In genomic region chr14:68569546-68569908, GRCh38 we compare ENCODE assay signal across 12 cellular contexts.
DNase-seq lines count a peak whose midpoint lies in the region; ATAC-seq and TF ChIP-seq lines count a peak whose summit lies in the region.
"Had no signal": no experiment of that assay in that cellular context is flagged by ENCODE, and none has a peak within 500 bp of the region (broad histone marks: within the 10 kb centered on the region; RNA-seq: fewer than 3 reads in every experiment).

No MANE protein-coding gene starts in this region.

- H3K4me3 ChIP-seq in dorsolateral prefrontal cortex, result no peak overlapping the region
- H3K4me3 ChIP-seq in skeletal muscle tissue (ENCODE audit: low read length in 3 of 3), result no peak overlapping the region

- no peaks in the 10 kb centered on the region for H3K36me3 ChIP-seq in skeletal muscle tissue (ENCODE audit: control insufficient read depth in 3 of 3, insufficient read depth in 3 of 3, low read length in 3 of 3)

- H3K9me3 ChIP-seq in skeletal muscle tissue (ENCODE audit: control insufficient read depth in 3 of 3, low read length in 3 of 3), result peaks cover 0 to 4% (median 0%) of the 10 kb centered on the region in 3 donors

- no peaks in the 10 kb centered on the region for H3K27me3 Mint-ChIP-seq in activated naive CD8-positive, alpha-beta T cell treated with anti-CD3 and anti-CD28 coated beads, Interleukin-2, amount 50 U/mL, for 24 hours
- H3K27me3 Mint-ChIP-seq: activated naive CD8-positive, alpha-beta T cell treated with anti-CD3 and anti-CD28 coated beads for 36 hours; naive thymus-derived CD8-positive, alpha-beta T cell had no signal

- H3K4me3 Mint-ChIP-seq in activated naive CD8-positive, alpha-beta T cell treated with anti-CD3 and anti-CD28 coated beads, Interleukin-2, amount 50 U/mL, for 24 hours, result no peak overlapping the region
- H3K4me3 Mint-ChIP-seq: activated naive CD8-positive, alpha-beta T cell treated with anti-CD3 and anti-CD28 coated beads for 36 hours; naive thymus-derived CD8-positive, alpha-beta T cell had no signal

- in situ Hi-C loops in G401 (cut with HindIII; ENCODE audit: low sequenced_read_pairs), result no loop called here

- no peak for TF ChIP-seq CTCF in dorsolateral prefrontal cortex (IDR thresholded peaks at IDR 0.05 in 54 of 56, conservative IDR thresholded peaks at IDR 0.05 in 2 of 56; ENCODE audit: low read depth in 1 of 56, partially characterized antibody in 56 of 56)

- peaks cover 17 to 26% (median 24%) of the 10 kb centered on the region in 3 donors for H3K4me1 ChIP-seq in skeletal muscle tissue (ENCODE audit: control insufficient read depth in 3 of 3, insufficient read depth in 3 of 3, low read length in 3 of 3)

- ATAC-seq in HG03571 (IDR thresholded peaks at IDR 0.05; ENCODE audit: unreplicated experiment) (no peak), GM21381 (IDR thresholded peaks at IDR 0.05; ENCODE audit: unreplicated experiment) (no peak)
- ATAC-seq in activated naive CD8-positive, alpha-beta T cell treated with anti-CD3 and anti-CD28 coated beads, Interleukin-2, amount 50 U/mL, for 24 hours, result no peak
- ATAC-seq: activated CD4-positive, CD25-positive, alpha-beta regulatory T cell treated with anti-CD3 and anti-CD28 coated beads, Interleukin-2, amount 50 U/mL, for 24 hours; naive thymus-derived CD8-positive, alpha-beta T cell had no signal

- DNase-seq in G401 (ENCODE audit: low spot score) (peak; percentile 23), dorsolateral prefrontal cortex (peak in 2 of 10 donors; percentile 38 to 60), medulla oblongata (ENCODE audit: extremely low spot score) (peak; percentile 68), SKM-1 (lab: John Stamatoyannopoulos, UW; ENCODE audit: unreplicated experiment) (no peak)
- no peak for DNase-seq in activated naive CD8-positive, alpha-beta T cell treated with anti-CD3 and anti-CD28 coated beads, Interleukin-2, amount 50 U/mL, for 24 hours
- DNase-seq: activated CD8-positive, alpha-beta memory T cell treated with anti-CD3 and anti-CD28 coated beads, Interleukin-2, amount 50 U/mL, for 4 hours; activated naive CD8-positive, alpha-beta T cell treated with anti-CD3 and anti-CD28 coated beads for 36 hours; naive thymus-derived CD8-positive, alpha-beta T cell had no signal

- intact Hi-C loops in dorsolateral prefrontal cortex (cut with DNase I), result no loop called here

- H3K27me3 ChIP-seq in dorsolateral prefrontal cortex, result no peaks in the 10 kb centered on the region
- H3K27me3 ChIP-seq in skeletal muscle tissue (ENCODE audit: control insufficient read depth in 3 of 3, insufficient read depth in 3 of 3, low read length in 3 of 3), result no peaks in the 10 kb centered on the region

- no peaks in the 10 kb centered on the region for H3K9me3 Mint-ChIP-seq in activated naive CD8-positive, alpha-beta T cell treated with anti-CD3 and anti-CD28 coated beads, Interleukin-2, amount 50 U/mL, for 24 hours
- H3K9me3 Mint-ChIP-seq: activated naive CD8-positive, alpha-beta T cell treated with anti-CD3 and anti-CD28 coated beads for 36 hours had no signal

- H3K27ac ChIP-seq in dorsolateral prefrontal cortex, result peak overlapping the region in 41 of 59 donors; percentile 10 to 80 (median 65)
- H3K27ac ChIP-seq in skeletal muscle tissue (ENCODE audit: low read depth, low read length), result peak overlapping the region; percentile 28

- peaks cover 13% of the 10 kb centered on the region for H3K4me1 Mint-ChIP-seq in activated naive CD8-positive, alpha-beta T cell treated with anti-CD3 and anti-CD28 coated beads, Interleukin-2, amount 50 U/mL, for 24 hours

- H3K9ac ChIP-seq in skeletal muscle tissue (ENCODE audit: low read depth in 1 of 3, low read length in 3 of 3), result no peak overlapping the region

- no peak overlapping the region for H3K27ac Mint-ChIP-seq in activated naive CD8-positive, alpha-beta T cell treated with anti-CD3 and anti-CD28 coated beads, Interleukin-2, amount 50 U/mL, for 24 hours
- H3K27ac Mint-ChIP-seq: activated naive CD8-positive, alpha-beta T cell treated with anti-CD3 and anti-CD28 coated beads for 36 hours had no signal

- peaks cover 2% of the 10 kb centered on the region for H3K36me3 Mint-ChIP-seq in activated naive CD8-positive, alpha-beta T cell treated with anti-CD3 and anti-CD28 coated beads, Interleukin-2, amount 50 U/mL, for 24 hours (ENCODE audit: low read depth)

Comparison
In these comparisons a context has a peak if more than half of its experiments do, and no peak if none do; other contexts are left out.
1. DNase-seq: peak in G401 (single experiment) and medulla oblongata (single experiment); none in SKM-1 (single experiment) and activated naive CD8-positive, alpha-beta T cell treated with anti-CD3 and anti-CD28 coated beads, Interleukin-2, amount 50 U/mL, for 24 hours (single experiment).